Comparison of ENCODE assay signal across 1 cellular context in genomic region chr7:106166651-106167342, GRCh38.
TF ChIP-seq lines count a peak whose summit lies in the region.

No MANE protein-coding gene starts in this region.

TF ChIP-seq in K562, 482 proteins besides CTCF, POLR2A, EP300 and RAD21 (continued from another document):
- TF ChIP-seq AFF1 (IDR thresholded peaks at IDR 0.05; ENCODE audit: low read depth in 1 of 2, partially characterized antibody in 2 of 2) (peak; percentile 37 to 60), ATF3 (IDR thresholded peaks at IDR 0.05) (no peak), ATF3 (CRISPR knock-in tag; conservative IDR thresholded peaks at IDR 0.05) (no peak), STAG1 (CRISPR knock-in tag; IDR thresholded peaks at IDR 0.05; ENCODE audit: borderline replicate concordance) (peak; percentile 58; the same call in 1 of the 2 replicates), CCNT2 (IDR thresholded peaks at IDR 0.05; ENCODE audit: borderline replicate concordance, extremely low read depth, insufficient read length, low read depth, low read length) (no peak), TSHZ1 (CRISPR knock-in tag; IDR thresholded peaks at IDR 0.05) (no peak), CREM (IDR thresholded peaks at IDR 0.05; ENCODE audit: low read depth) (peak; percentile 89), ELK1 (CRISPR knock-in tag; IDR thresholded peaks at IDR 0.05) (no peak), ZNF384 (IDR thresholded peaks at IDR 0.05; ENCODE audit: low read depth, low read length) (no peak), HLTF (IDR thresholded peaks at IDR 0.05) (peak; percentile 79; the same call in 1 of the 2 replicates), PHTF2 (CRISPR knock-in tag; IDR thresholded peaks at IDR 0.05) (no peak), TEAD2 (tag; IDR thresholded peaks at IDR 0.05) (peak; percentile 80; the same call in 1 of the 2 replicates), ATF2 (CRISPR knock-in tag; IDR thresholded peaks at IDR 0.05) (no peak), E2F8 (IDR thresholded peaks at IDR 0.05; ENCODE audit: low read depth, partially characterized antibody) (no peak), CBX3 (IDR thresholded peaks at IDR 0.05; ENCODE audit: borderline replicate concordance in 1 of 2, low read length in 2 of 2) (no peak), SRSF1 (IDR thresholded peaks at IDR 0.05; ENCODE audit: low read depth, low read length) (no peak), ZNF143 (CRISPR knock-in tag; IDR thresholded peaks at IDR 0.05) (no peak), NFXL1 (CRISPR knock-in tag; IDR thresholded peaks at IDR 0.05) (no peak), TRIM24 (IDR thresholded peaks at IDR 0.05) (no peak), GABPA (tag; conservative IDR thresholded peaks at IDR 0.05; ENCODE audit: low read depth) (0 out of 2 replicates have a peak, but pooled peaks have one; percentile 3), PHF20 (IDR thresholded peaks at IDR 0.05; ENCODE audit: partially characterized antibody) (no peak), TBL1XR1 (IDR thresholded peaks at IDR 0.05; ENCODE audit: low read length in 2 of 2) (0 out of 4 replicates have a peak, but pooled peaks of 1 of the 2 experiments have one; percentile 19), SMARCC2 (IDR thresholded peaks at IDR 0.05; ENCODE audit: low read depth) (no peak), NFRKB (IDR thresholded peaks at IDR 0.05; ENCODE audit: low read depth) (no peak), BRD9 (IDR thresholded peaks at IDR 0.05; ENCODE audit: low read depth, partially characterized antibody) (peak; percentile 44), ZNF583 (CRISPR knock-in tag; IDR thresholded peaks at IDR 0.05) (no peak), FOXK2 (conservative IDR thresholded peaks at IDR 0.05 in 1 of 2, IDR thresholded peaks at IDR 0.05 in 1 of 2; ENCODE audit: low read depth in 2 of 2) (peak in 1 of 2 experiments; percentile 31; a peak in 1 of 4 replicates), PHB2 (IDR thresholded peaks at IDR 0.05; ENCODE audit: low read depth) (no peak), MAFF (IDR thresholded peaks at IDR 0.05; ENCODE audit: low read length) (no peak)
- TF ChIP-seq, protein P1, sequence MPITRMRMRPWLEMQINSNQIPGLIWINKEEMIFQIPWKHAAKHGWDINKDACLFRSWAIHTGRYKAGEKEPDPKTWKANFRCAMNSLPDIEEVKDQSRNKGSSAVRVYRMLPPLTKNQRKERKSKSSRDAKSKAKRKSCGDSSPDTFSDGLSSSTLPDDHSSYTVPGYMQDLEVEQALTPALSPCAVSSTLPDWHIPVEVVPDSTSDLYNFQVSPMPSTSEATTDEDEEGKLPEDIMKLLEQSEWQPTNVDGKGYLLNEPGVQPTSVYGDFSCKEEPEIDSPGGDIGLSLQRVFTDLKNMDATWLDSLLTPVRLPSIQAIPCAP (CRISPR knock-in tag; IDR thresholded peaks at IDR 0.05; ENCODE audit: borderline replicate concordance) = no peak
- TF ChIP-seq, protein P2, sequence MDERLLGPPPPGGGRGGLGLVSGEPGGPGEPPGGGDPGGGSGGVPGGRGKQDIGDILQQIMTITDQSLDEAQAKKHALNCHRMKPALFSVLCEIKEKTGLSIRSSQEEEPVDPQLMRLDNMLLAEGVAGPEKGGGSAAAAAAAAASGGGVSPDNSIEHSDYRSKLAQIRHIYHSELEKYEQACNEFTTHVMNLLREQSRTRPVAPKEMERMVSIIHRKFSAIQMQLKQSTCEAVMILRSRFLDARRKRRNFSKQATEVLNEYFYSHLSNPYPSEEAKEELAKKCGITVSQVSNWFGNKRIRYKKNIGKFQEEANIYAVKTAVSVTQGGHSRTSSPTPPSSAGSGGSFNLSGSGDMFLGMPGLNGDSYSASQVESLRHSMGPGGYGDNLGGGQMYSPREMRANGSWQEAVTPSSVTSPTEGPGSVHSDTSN (CRISPR knock-in tag; IDR thresholded peaks at IDR 0.05; ENCODE audit: low read depth) = no peak
- TF ChIP-seq, protein P2 (tag; conservative IDR thresholded peaks at IDR 0.05; ENCODE audit: low read depth) = no peak
